31 cellular contexts compared by ENCODE assay signal in the genomic region with DNA sequence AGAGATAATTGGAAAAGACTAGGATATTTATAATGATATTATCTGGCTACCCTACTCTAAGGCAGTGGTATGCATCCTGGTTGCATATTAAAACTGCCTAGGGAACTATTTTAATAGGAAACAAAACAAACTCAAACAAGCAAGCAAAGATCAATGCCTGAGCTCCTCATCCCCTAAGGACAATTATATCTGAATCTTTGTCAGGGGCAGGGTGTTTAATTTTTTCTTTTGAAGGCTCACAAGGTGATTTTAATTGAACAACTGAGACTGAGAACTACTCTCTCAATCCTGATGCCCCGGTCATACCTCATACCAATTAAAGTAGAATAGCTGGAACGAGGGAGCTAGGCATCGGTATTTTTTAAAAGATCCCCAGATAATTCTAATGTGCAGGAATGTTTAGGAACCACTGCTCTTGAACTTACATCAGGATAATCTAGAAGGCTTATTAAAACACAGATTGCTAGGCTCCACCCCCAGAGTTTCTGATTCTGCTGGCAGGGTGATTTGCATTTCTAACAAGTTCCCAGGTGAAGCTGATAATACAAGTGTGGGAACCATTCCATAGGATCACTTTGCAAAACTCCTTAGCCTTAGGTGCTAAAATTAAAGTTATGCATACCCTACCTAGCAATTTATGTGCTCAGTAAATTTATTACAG.
"Had no signal": no experiment of that assay in that cellular context is flagged by ENCODE, and none has a peak within 500 bp of the region (broad histone marks: within the 10 kb centered on the region; RNA-seq: fewer than 3 reads in every experiment).

No MANE protein-coding gene starts in this region.

- H2AFZ ChIP-seq: hepatocyte, neural progenitor cell, parathyroid adenoma had no signal

- H3K4me2 ChIP-seq: hepatocyte, neural progenitor cell, smooth muscle cell had no signal

- H3K27ac Mint-ChIP-seq: dendritic cell treated with granulocyte-macrophage colony-stimulating factor and Interleukin-4, amounts not matched to agents 40 ng/mL and 50 ng/mL, for 4 days; endodermal cell; memory B cell; naive thymus-derived CD4-positive, alpha-beta T cell; nephron; neural progenitor cell; progenitor cell of endocrine pancreas; stimulated activated naive CD8-positive, alpha-beta T cell treated with anti-CD3 and anti-CD28 coated beads, Interleukin-15, amount 100 ng/mL, for 72 hours had no signal

- ATAC-seq: esophagus mucosa; gastrocnemius medialis; heart left ventricle; left lobe of liver; naive thymus-derived CD4-positive, alpha-beta T cell; sciatic nerve; stimulated activated naive CD8-positive, alpha-beta T cell treated with anti-CD3 and anti-CD28 coated beads, Interleukin-15, amount 100 ng/mL, for 72 hours had no signal

- H3K9me3 ChIP-seq: gastrocnemius medialis, heart left ventricle, right atrium auricular region, suprapubic skin, transverse colon, vagina had no signal

- H3K4me1 ChIP-seq: gastrocnemius medialis, heart left ventricle, neural progenitor cell, parathyroid adenoma, right atrium auricular region, suprapubic skin, transverse colon, vagina had no signal

- H3K9ac ChIP-seq: neural progenitor cell, parathyroid adenoma had no signal

- H3K79me2 ChIP-seq: hepatocyte, parathyroid adenoma had no signal

- H3K27ac ChIP-seq: epithelial cell of prostate, gastrocnemius medialis, heart left ventricle, hepatocyte, neural progenitor cell, parathyroid adenoma, right atrium auricular region, suprapubic skin, transverse colon, vagina had no signal

- DNase-seq: effector CD8-positive, alpha-beta T cell; endodermal cell; foreskin fibroblast; gastrocnemius medialis; heart left ventricle; kidney; midbrain; naive thymus-derived CD4-positive, alpha-beta T cell; stimulated activated CD4-positive, alpha-beta T cell treated with anti-CD3 and anti-CD28 coated beads, Interleukin-12 subunit alpha, Interleukin-12 subunit beta, amount 100 ng/mL, for 4 hours; stimulated activated CD4-positive, alpha-beta T cell treated with anti-CD3 and anti-CD28 coated beads, Interleukin-1b, Interleukin-23, amount 100 ng/mL, for 48 hours; stimulated activated CD4-positive, alpha-beta T cell treated with anti-CD3 and anti-CD28 coated beads, Interleukin-4, amount 100 ng/mL, for 1 hour; stimulated activated CD8-positive, alpha-beta memory T cell treated with anti-CD3 and anti-CD28 coated beads, Interleukin-4, amount 100 ng/mL, for 48 hours; stimulated activated naive CD4-positive, alpha-beta T cell; stimulated activated naive CD8-positive, alpha-beta T cell treated with anti-CD3 and anti-CD28 coated beads, Interleukin-15, amount 100 ng/mL, for 72 hours; transverse colon had no signal

- H3K27me3 Mint-ChIP-seq: dendritic cell treated with granulocyte-macrophage colony-stimulating factor and Interleukin-4, amounts not matched to agents 40 ng/mL and 50 ng/mL, for 4 days; memory B cell; naive thymus-derived CD4-positive, alpha-beta T cell; progenitor cell of endocrine pancreas; stimulated activated naive CD8-positive, alpha-beta T cell treated with anti-CD3 and anti-CD28 coated beads, Interleukin-15, amount 100 ng/mL, for 72 hours had no signal

- H3K4me1 Mint-ChIP-seq: memory B cell; naive thymus-derived CD4-positive, alpha-beta T cell; neural progenitor cell; stimulated activated naive CD8-positive, alpha-beta T cell treated with anti-CD3 and anti-CD28 coated beads, Interleukin-15, amount 100 ng/mL, for 72 hours had no signal

- H3K9me3 Mint-ChIP-seq: neural progenitor cell had no signal

- H3K4me3 ChIP-seq: gastrocnemius medialis, heart left ventricle, hepatocyte, lung, neural progenitor cell, right atrium auricular region, smooth muscle cell, suprapubic skin, transverse colon, vagina had no signal

- H3K36me3 Mint-ChIP-seq: memory B cell; naive thymus-derived CD4-positive, alpha-beta T cell; neural progenitor cell had no signal

- H3K27me3 ChIP-seq: gastrocnemius medialis, heart left ventricle, hepatocyte, neural progenitor cell, right atrium auricular region, suprapubic skin, transverse colon, vagina had no signal

- H3K36me3 ChIP-seq: gastrocnemius medialis, heart left ventricle, neural progenitor cell, right atrium auricular region, suprapubic skin, transverse colon, vagina had no signal

- H3K4me3 Mint-ChIP-seq: dendritic cell treated with granulocyte-macrophage colony-stimulating factor and Interleukin-4, amounts not matched to agents 40 ng/mL and 50 ng/mL, for 4 days; endodermal cell; memory B cell; naive thymus-derived CD4-positive, alpha-beta T cell; nephron; neural progenitor cell; stimulated activated naive CD8-positive, alpha-beta T cell treated with anti-CD3 and anti-CD28 coated beads, Interleukin-15, amount 100 ng/mL, for 72 hours had no signal
